1 cellular context compared by ENCODE assay signal in genomic region chrX:74104356-74105065, GRCh38.
TF ChIP-seq lines count a peak whose summit lies in the region.

No MANE protein-coding gene starts in this region.

TF ChIP-seq in SK-N-SH treated with all-trans-retinoic acid at 6 μM for 48 hours, 23 proteins besides CTCF, POLR2A, EP300 and RAD21 (continued from another document):
- TF ChIP-seq TSHZ2 (CRISPR knock-in tag; IDR thresholded peaks at IDR 0.05), result no peak
- TF ChIP-seq SNAI2 (CRISPR knock-in tag; IDR thresholded peaks at IDR 0.05), result no peak
